In genomic region chr20:49798718-49799117, GRCh38 we compare ENCODE assay signal across 33 cellular contexts.
"Had no signal": no experiment of that assay in that cellular context is flagged by ENCODE, and none has a peak within 500 bp of the region (broad histone marks: within the 10 kb centered on the region; RNA-seq: fewer than 3 reads in every experiment).

No MANE protein-coding gene starts in this region.

- H3K4me3 ChIP-seq: adrenal gland, body of pancreas, colonic mucosa, dorsolateral prefrontal cortex had no signal

- DNase-seq: activated CD4-positive, alpha-beta memory T cell treated with anti-CD3 and anti-CD28 coated beads for 36 hours; activated CD4-positive, alpha-beta T cell treated with anti-CD3 and anti-CD28 coated beads for 36 hours; activated CD4-positive, alpha-beta T cell treated with anti-CD3 and anti-CD28 coated beads, Interleukin-2, amount 10 ng/mL, durations not matched to agents 24 days and 14 days; activated CD4-positive, CD25-positive, alpha-beta regulatory T cell; activated CD4-positive, CD25-positive, alpha-beta regulatory T cell treated with anti-CD3 and anti-CD28 coated beads, Interleukin-2, amount 50 U/mL, for 72 hours; activated CD8-positive, alpha-beta memory T cell treated with anti-CD3 and anti-CD28 coated beads, Interleukin-2, amount 10 ng/mL, durations not matched to agents 7 days and 5 days; activated CD8-positive, alpha-beta memory T cell treated with anti-CD3 and anti-CD28 coated beads, Interleukin-2, amount 50 U/mL, for 4 hours; activated CD8-positive, alpha-beta T cell treated with anti-CD3 and anti-CD28 coated beads, Interleukin-2, amount 10 ng/mL, durations not matched to agents 7 days and 5 days; activated naive CD4-positive, alpha-beta T cell treated with anti-CD3 and anti-CD28 coated beads for 36 hours; activated naive CD8-positive, alpha-beta T cell treated with anti-CD3 and anti-CD28 coated beads for 36 hours; activated naive CD8-positive, alpha-beta T cell treated with anti-CD3 and anti-CD28 coated beads, Interleukin-2, amount 50 U/mL, for 24 hours; activated T-cell treated with anti-CD3 and anti-CD28 coated beads, Interleukin-2, amount 50 U/mL, for 1 hour; activated T-cell treated with anti-CD3 and anti-CD28 coated beads, Interleukin-2, amount 50 U/mL, for 48 hours; adrenal gland; amygdala; aorta; body of pancreas; central memory CD4-positive, alpha-beta T cell; cerebellar nuclear complex; colonic mucosa; dorsolateral prefrontal cortex; effector memory CD4-positive, alpha-beta T cell; endodermal cell; foreskin fibroblast; head of caudate nucleus; T-helper 17 cell; T1000; WERI-Rb-1 had no signal

- H3K36me3 Mint-ChIP-seq: activated CD4-positive, alpha-beta memory T cell treated with anti-CD3 and anti-CD28 coated beads for 36 hours; activated CD8-positive, alpha-beta memory T cell treated with anti-CD3 and anti-CD28 coated beads, Interleukin-2, amount 10 ng/mL, durations not matched to agents 7 days and 5 days; activated naive CD8-positive, alpha-beta T cell treated with anti-CD3 and anti-CD28 coated beads for 36 hours had no signal

- H3K4me1 ChIP-seq: body of pancreas had no signal

- ATAC-seq: activated CD4-positive, alpha-beta T cell treated with anti-CD3 and anti-CD28 coated beads for 36 hours; activated CD8-positive, alpha-beta memory T cell treated with anti-CD3 and anti-CD28 coated beads, Interleukin-2, amount 10 ng/mL, durations not matched to agents 7 days and 5 days; activated CD8-positive, alpha-beta T cell treated with anti-CD3 and anti-CD28 coated beads, Interleukin-2, amount 10 ng/mL, durations not matched to agents 7 days and 5 days; activated naive CD8-positive, alpha-beta T cell treated with anti-CD3 and anti-CD28 coated beads, Interleukin-2, amount 50 U/mL, for 24 hours; body of pancreas; esophagus mucosa; T-helper 17 cell had no signal

- H3K36me3 ChIP-seq: adrenal gland, colonic mucosa, WERI-Rb-1 had no signal

- H3K9me3 Mint-ChIP-seq: activated CD4-positive, alpha-beta memory T cell treated with anti-CD3 and anti-CD28 coated beads for 36 hours; activated CD4-positive, alpha-beta T cell treated with anti-CD3 and anti-CD28 coated beads, Interleukin-2, amount 10 ng/mL, durations not matched to agents 24 days and 14 days; activated naive CD4-positive, alpha-beta T cell treated with anti-CD3 and anti-CD28 coated beads for 36 hours; activated naive CD4-positive, alpha-beta T cell treated with anti-CD3 and anti-CD28 coated beads, Interleukin-2, amount 50 U/mL, for 24 hours; activated naive CD8-positive, alpha-beta T cell treated with anti-CD3 and anti-CD28 coated beads for 36 hours; activated naive CD8-positive, alpha-beta T cell treated with anti-CD3 and anti-CD28 coated beads, Interleukin-2, amount 50 U/mL, for 24 hours; activated T-helper 1 cell treated with anti-CD3 and anti-CD28 coated beads, Interleukin-12 subunit alpha, Interleukin-12 subunit beta, Interleukin-2, Interleukin-4 antibody, amounts not matched to agents 30 ng/mL and 10 ng/mL and 1 ng/mL, durations not matched to agents 14 hours and 24 hours and 36 hours; activated T-helper 2 cell treated with anti-CD3 and anti-CD28 coated beads, Interferon-gamma antibody, Interleukin-2, Interleukin-4, amounts not matched to agents 10 μg/mL and 5 μg/mL and 100 μg/mL, durations not matched to agents 14 hours and 24 hours and 36 hours; endodermal cell; T-helper 2 cell treated with Interferon-gamma antibody and Interleukin-4, amounts not matched to agents 5 μg/mL and 100 μg/mL, for 36 hours had no signal

- H3K4me1 Mint-ChIP-seq: endodermal cell had no signal

- H3K27ac ChIP-seq: adrenal gland, body of pancreas, colonic mucosa, dorsolateral prefrontal cortex, WERI-Rb-1 had no signal

- H3K9me3 ChIP-seq: adrenal gland, body of pancreas, colonic mucosa had no signal

- H3K4me3 Mint-ChIP-seq: activated CD4-positive, alpha-beta memory T cell treated with anti-CD3 and anti-CD28 coated beads for 36 hours; activated CD4-positive, alpha-beta T cell treated with anti-CD3 and anti-CD28 coated beads for 36 hours; activated CD4-positive, alpha-beta T cell treated with anti-CD3 and anti-CD28 coated beads, Interleukin-2, amount 10 ng/mL, durations not matched to agents 24 days and 14 days; activated CD8-positive, alpha-beta memory T cell treated with anti-CD3 and anti-CD28 coated beads, Interleukin-2, amount 10 ng/mL, durations not matched to agents 7 days and 5 days; activated CD8-positive, alpha-beta T cell treated with anti-CD3 and anti-CD28 coated beads, Interleukin-2, amount 10 ng/mL, durations not matched to agents 7 days and 5 days; activated naive CD4-positive, alpha-beta T cell treated with anti-CD3 and anti-CD28 coated beads for 36 hours; activated naive CD4-positive, alpha-beta T cell treated with anti-CD3 and anti-CD28 coated beads, Interleukin-2, amount 50 U/mL, for 24 hours; activated naive CD8-positive, alpha-beta T cell treated with anti-CD3 and anti-CD28 coated beads for 36 hours; activated naive CD8-positive, alpha-beta T cell treated with anti-CD3 and anti-CD28 coated beads, Interleukin-2, amount 50 U/mL, for 24 hours; activated T-helper 1 cell treated with anti-CD3 and anti-CD28 coated beads, Interleukin-12 subunit alpha, Interleukin-12 subunit beta, Interleukin-2, Interleukin-4 antibody, amounts not matched to agents 30 ng/mL and 10 ng/mL and 1 ng/mL, durations not matched to agents 14 hours and 24 hours and 36 hours; endodermal cell; T-helper 17 cell; T-helper 2 cell treated with Interferon-gamma antibody and Interleukin-4, amounts not matched to agents 5 μg/mL and 100 μg/mL, for 36 hours had no signal

- H3K27me3 ChIP-seq: adrenal gland, body of pancreas, colonic mucosa, dorsolateral prefrontal cortex had no signal

- H3K27ac Mint-ChIP-seq: activated CD4-positive, alpha-beta memory T cell treated with anti-CD3 and anti-CD28 coated beads for 36 hours; activated CD4-positive, alpha-beta T cell treated with anti-CD3 and anti-CD28 coated beads for 36 hours; activated CD4-positive, alpha-beta T cell treated with anti-CD3 and anti-CD28 coated beads, Interleukin-2, amount 10 ng/mL, durations not matched to agents 24 days and 14 days; activated CD8-positive, alpha-beta memory T cell treated with anti-CD3 and anti-CD28 coated beads, Interleukin-2, amount 10 ng/mL, durations not matched to agents 7 days and 5 days; activated CD8-positive, alpha-beta T cell treated with anti-CD3 and anti-CD28 coated beads, Interleukin-2, amount 10 ng/mL, durations not matched to agents 7 days and 5 days; activated naive CD4-positive, alpha-beta T cell treated with anti-CD3 and anti-CD28 coated beads for 36 hours; activated naive CD4-positive, alpha-beta T cell treated with anti-CD3 and anti-CD28 coated beads, Interleukin-2, amount 50 U/mL, for 24 hours; activated naive CD8-positive, alpha-beta T cell treated with anti-CD3 and anti-CD28 coated beads for 36 hours; activated naive CD8-positive, alpha-beta T cell treated with anti-CD3 and anti-CD28 coated beads, Interleukin-2, amount 50 U/mL, for 24 hours; activated T-helper 1 cell treated with anti-CD3 and anti-CD28 coated beads, Interleukin-12 subunit alpha, Interleukin-12 subunit beta, Interleukin-2, Interleukin-4 antibody, amounts not matched to agents 30 ng/mL and 10 ng/mL and 1 ng/mL, durations not matched to agents 14 hours and 24 hours and 36 hours; activated T-helper 2 cell treated with anti-CD3 and anti-CD28 coated beads, Interferon-gamma antibody, Interleukin-2, Interleukin-4, amounts not matched to agents 10 μg/mL and 5 μg/mL and 100 μg/mL, durations not matched to agents 14 hours and 24 hours and 36 hours; endodermal cell; T-helper 17 cell; T-helper 2 cell treated with Interferon-gamma antibody and Interleukin-4, amounts not matched to agents 5 μg/mL and 100 μg/mL, for 36 hours had no signal
